8 cellular contexts compared by ENCODE assay signal in the genomic region with DNA sequence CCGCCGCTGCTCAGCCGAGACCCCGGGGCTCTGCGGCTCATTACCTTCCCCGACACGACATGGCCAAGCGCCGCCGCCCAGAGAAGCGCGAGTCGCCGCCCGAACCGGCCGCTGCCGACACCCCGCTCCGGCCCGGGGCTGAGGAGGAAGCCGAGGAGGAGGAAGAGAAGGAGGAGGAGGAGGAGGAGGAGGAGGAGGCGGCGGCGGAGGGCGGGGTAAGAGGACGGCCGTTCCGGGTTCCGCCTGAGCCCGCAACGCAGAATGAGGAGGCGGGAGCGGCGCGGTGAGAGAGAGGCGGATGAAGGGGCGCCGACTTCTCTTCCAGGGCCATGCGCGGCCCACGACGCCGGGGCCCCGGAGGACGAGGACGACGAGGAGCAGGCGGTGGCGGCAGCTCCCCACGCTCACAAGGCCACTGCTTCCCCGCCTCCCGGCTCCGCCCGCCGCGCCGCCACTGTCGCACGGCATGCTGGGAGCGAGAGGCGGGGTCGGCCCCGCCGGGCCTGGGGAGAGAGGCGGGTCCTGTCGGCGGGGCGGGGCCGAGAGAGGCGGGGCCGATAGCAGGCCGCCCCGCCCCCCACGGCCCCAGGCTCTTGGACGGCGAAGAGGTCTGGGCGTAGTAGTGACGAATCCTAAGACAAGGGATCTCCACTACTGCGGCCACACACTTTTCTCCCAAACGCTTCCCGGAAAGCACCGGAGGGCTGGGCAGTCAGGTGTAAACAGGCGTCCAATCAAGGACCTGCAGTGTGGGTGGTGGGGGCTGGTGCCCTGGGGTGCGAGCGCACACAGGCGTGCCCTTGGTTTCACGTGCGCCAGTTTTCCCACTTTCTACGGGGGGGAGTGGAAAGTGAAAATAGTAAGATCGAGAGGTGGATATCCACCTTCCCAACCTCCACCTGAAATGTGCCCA.
DNase-seq lines count a peak whose midpoint lies in the region; ATAC-seq and TF ChIP-seq lines count a peak whose summit lies in the region.
"Not testable (repeated sequence)": the region's sequence is repeated elsewhere in the genome, so short reads cannot be mapped to it uniquely, and the experiment has no call there.

No MANE protein-coding gene starts in this region.

- peak overlapping the region; percentile 81 for H3K4ac ChIP-seq in trophoblast cell (ENCODE audit: low read depth, low read length)

- peak overlapping the region; percentile 94 for H3K14ac ChIP-seq in trophoblast cell (ENCODE audit: low read length)

- H3K27ac ChIP-seq in heart left ventricle = peak overlapping the region; percentile 88 to 98 (median 92)
- H3K27ac ChIP-seq in trophoblast cell (ENCODE audit: low read depth, low read length) = peak overlapping the region; percentile 97
- peak overlapping the region; percentile 79 to 84 for H3K27ac ChIP-seq in tibial artery

- peak overlapping the region; percentile 79 for H3K4me3 ChIP-seq in adipocyte (ENCODE audit: low read length)
- H3K4me3 ChIP-seq in heart left ventricle = peak overlapping the region; percentile 34 to 86 (median 72)
- peak overlapping the region; percentile 99 for H3K4me3 ChIP-seq in trophoblast cell (ENCODE audit: low read depth, low read length)
- H3K4me3 ChIP-seq in tibial artery = peak overlapping the region; percentile 57 to 64

- peak overlapping the region; percentile 54 for H3K4me2 ChIP-seq in trophoblast cell (ENCODE audit: low read length)

- not testable (repeated sequence) for H3K36me3 ChIP-seq in adipocyte (ENCODE audit: control insufficient read depth, insufficient read depth, low read length, severe bottlenecking); heart left ventricle; trophoblast cell (ENCODE audit: control insufficient read depth in 1 of 2, insufficient read depth in 2 of 2, low read length in 2 of 2); tibial artery

- TF ChIP-seq POLR2A in heart left ventricle (IDR thresholded peaks at IDR 0.05) = peak in 1 of 2 donors; percentile 76

- H3K27me3 ChIP-seq in adipocyte (replicated peaks; ENCODE audit: control insufficient read depth, insufficient read depth, low read length); heart left ventricle; trophoblast cell (ENCODE audit: insufficient read depth, low read length); tibial artery: not testable (repeated sequence)

- WGBS in heart left ventricle, 4 donors = 0 to 1% (median 1%) methylated on average over 49 to 91 of the region's 91 CpGs
- no CpG with 5 or more reads among the region's 91 CpGs for WGBS in trophoblast cell (ENCODE audit: extremely low coverage, insufficient coverage, insufficient read length)

- H3K9ac ChIP-seq in adipocyte (ENCODE audit: low read length) (peak overlapping the region; percentile 81), trophoblast cell (ENCODE audit: low read length) (peak overlapping the region; percentile 91)

- not testable (repeated sequence) for H3K4me1 ChIP-seq in adipocyte (ENCODE audit: control insufficient read depth, insufficient read depth, low read length); trophoblast cell (ENCODE audit: control insufficient read depth in 1 of 2, insufficient read depth in 2 of 2, low read length in 2 of 2)
- H3K4me1 ChIP-seq in heart left ventricle (peaks cover 0 to 28% (median 2%) of the 10 kb centered on the region in 12 donors), tibial artery (peaks cover 0 to 12% (median 1%) of the 10 kb centered on the region in 4 donors)

- not testable (repeated sequence) for TF ChIP-seq CTCF in GM10266 (IDR thresholded peaks at IDR 0.05; ENCODE audit: control insufficient read depth, insufficient read depth, low read depth, missing control alignments); heart left ventricle (IDR thresholded peaks at IDR 0.05); tibial artery (IDR thresholded peaks at IDR 0.05)

- peak overlapping the region; percentile 73 for H3K18ac ChIP-seq in trophoblast cell (ENCODE audit: low read length)

- not testable (repeated sequence) for H3K79me2 ChIP-seq in trophoblast cell (ENCODE audit: control insufficient read depth, insufficient read depth, low read length, poor library complexity)

- DNase-seq in GM10266 (ENCODE audit: extremely low spot score) (peak; percentile 64), NCI-H128 (lab: John Stamatoyannopoulos, UW; ENCODE audit: unreplicated experiment) (peak; percentile 43), T follicular helper cell (ENCODE audit: low read depth) (peak; percentile 87), adipocyte (ENCODE audit: low read depth) (peak; percentile 90), heart left ventricle (peak; percentile 91 to 97 (median 92)), trophoblast cell (peak; percentile 91 to 93), tibial artery (peak; percentile 90 to 94)

- peak overlapping the region; percentile 49 for H4K8ac ChIP-seq in trophoblast cell (ENCODE audit: low read depth, low read length)

- peak overlapping the region; percentile 95 for H2AFZ ChIP-seq in trophoblast cell (ENCODE audit: insufficient read depth, low read length, poor library complexity)

- intact Hi-C loops in heart left ventricle (cut with DNase I); tibial artery (cut with DNase I; ENCODE audit: low total_unique reads): not testable (repeated sequence)

- H2BK12ac ChIP-seq in trophoblast cell (ENCODE audit: low read length) = not testable (repeated sequence)

- H4K12ac ChIP-seq in trophoblast cell (ENCODE audit: low read depth, low read length) = peak overlapping the region; percentile 73

- not testable (repeated sequence) for H3K23ac ChIP-seq in trophoblast cell (ENCODE audit: low read length)

- peak; percentile 81 for ATAC-seq in HG02642 (IDR thresholded peaks at IDR 0.05; ENCODE audit: poor library complexity, unreplicated experiment)
- peak; percentile 95 to 97 (median 96) for ATAC-seq in heart left ventricle

- H3K79me1 ChIP-seq in trophoblast cell (ENCODE audit: low read length) = not testable (repeated sequence)

- H2AK5ac ChIP-seq in trophoblast cell (ENCODE audit: low read length) = not testable (repeated sequence)

- H4K91ac ChIP-seq in trophoblast cell (ENCODE audit: low read depth, low read length) = peak overlapping the region; percentile 76

- not testable (repeated sequence) for H3K9me3 ChIP-seq in adipocyte (ENCODE audit: control insufficient read depth, low read length); heart left ventricle; trophoblast cell (ENCODE audit: insufficient read depth, low read depth, low read length); tibial artery

- H2BK120ac ChIP-seq in trophoblast cell (ENCODE audit: insufficient read depth, low read length, poor library complexity) = peak overlapping the region; percentile 35

- H2BK5ac ChIP-seq in trophoblast cell (ENCODE audit: low read depth, low read length, poor library complexity) = peak overlapping the region; percentile 43

Comparison
In these comparisons a context has a peak if more than half of its experiments do, and no peak if none do; other contexts are left out.
1. Peak in every context shown above with its lines: DNase-seq, ATAC-seq, H3K4me3 ChIP-seq and H3K27ac ChIP-seq.